ENCODE assay signal across 1 cellular context in the genomic region with DNA sequence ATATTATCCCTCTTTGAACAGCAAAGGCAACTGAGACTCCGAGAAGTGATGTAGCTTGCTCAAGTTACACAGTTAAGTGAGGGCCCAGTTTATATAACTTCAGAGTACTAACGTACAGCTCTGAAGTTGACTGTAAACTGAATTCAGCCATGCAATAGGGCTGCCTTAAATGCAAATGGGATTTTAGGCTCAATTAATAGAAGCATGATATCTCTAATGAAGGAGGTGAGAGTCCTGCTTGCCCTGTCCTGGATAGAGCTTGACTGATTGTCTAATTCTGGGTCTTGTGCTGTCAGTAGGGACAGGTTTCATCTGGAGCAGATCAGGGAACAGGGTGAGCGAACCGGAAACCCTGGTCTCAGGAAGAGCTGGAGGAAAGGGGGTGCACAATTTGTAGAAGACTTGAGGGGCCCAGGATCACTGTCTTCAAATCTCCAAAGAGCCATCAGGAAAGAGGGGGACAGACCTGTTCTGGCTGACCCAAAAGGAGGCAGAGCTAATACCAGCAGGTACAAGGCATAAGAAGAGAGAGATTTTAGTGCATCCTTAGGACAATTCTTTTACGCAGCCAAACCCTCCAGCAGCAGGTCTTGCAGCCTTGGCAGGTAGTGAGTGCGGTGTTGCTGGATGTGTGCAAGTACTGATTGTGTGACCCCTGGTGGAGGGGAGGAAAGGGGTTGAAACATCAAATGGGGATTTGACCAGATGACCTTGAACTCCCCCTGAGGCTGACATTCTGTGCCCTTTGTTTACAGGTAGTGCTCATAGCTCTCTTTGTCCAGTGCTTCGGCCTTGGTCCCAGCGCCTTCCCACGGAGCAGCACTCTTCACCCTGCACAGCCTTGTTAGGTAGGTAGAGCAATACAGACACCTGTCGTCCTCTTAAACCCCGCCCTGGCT.
TF ChIP-seq lines count a peak whose summit lies in the region.

No MANE protein-coding gene starts in this region.

TF ChIP-seq in HepG2, 621 proteins besides CTCF, POLR2A, EP300 and RAD21 (continued from another document and continues in another):
- TF ChIP-seq, protein P1, sequence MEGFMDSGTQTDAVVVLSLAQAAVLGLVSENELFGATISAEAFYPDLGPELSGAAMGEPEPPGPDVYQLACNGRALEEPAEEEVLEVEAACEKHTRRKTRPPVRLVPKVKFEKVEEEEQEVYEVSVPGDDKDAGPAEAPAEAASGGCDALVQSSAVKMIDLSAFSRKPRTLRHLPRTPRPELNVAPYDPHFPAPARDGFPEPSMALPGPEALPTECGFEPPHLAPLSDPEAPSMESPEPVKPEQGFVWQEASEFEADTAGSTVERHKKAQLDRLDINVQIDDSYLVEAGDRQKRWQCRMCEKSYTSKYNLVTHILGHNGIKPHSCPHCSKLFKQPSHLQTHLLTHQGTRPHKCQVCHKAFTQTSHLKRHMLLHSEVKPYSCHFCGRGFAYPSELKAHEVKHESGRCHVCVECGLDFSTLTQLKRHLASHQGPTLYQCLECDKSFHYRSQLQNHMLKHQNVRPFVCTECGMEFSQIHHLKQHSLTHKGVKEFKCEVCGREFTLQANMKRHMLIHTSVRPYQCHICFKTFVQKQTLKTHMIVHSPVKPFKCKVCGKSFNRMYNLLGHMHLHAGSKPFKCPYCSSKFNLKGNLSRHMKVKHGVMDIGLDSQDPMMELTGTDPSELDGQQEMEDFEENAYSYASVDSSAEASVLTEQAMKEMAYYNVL (CRISPR knock-in tag; IDR thresholded peaks at IDR 0.05; ENCODE audit: borderline replicate concordance), result no peak
- TF ChIP-seq ATF7-NPFF (CRISPR knock-in tag; IDR thresholded peaks at IDR 0.05; ENCODE audit: low read depth), result no peak
- no peak for TF ChIP-seq TCF7L2 (IDR thresholded peaks at IDR 0.05; ENCODE audit: low read depth, low read length)
- TF ChIP-seq, protein P2, sequence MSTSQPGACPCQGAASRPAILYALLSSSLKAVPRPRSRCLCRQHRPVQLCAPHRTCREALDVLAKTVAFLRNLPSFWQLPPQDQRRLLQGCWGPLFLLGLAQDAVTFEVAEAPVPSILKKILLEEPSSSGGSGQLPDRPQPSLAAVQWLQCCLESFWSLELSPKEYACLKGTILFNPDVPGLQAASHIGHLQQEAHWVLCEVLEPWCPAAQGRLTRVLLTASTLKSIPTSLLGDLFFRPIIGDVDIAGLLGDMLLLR (CRISPR knock-in tag; IDR thresholded peaks at IDR 0.05), result no peak
- TF ChIP-seq, protein P3, sequence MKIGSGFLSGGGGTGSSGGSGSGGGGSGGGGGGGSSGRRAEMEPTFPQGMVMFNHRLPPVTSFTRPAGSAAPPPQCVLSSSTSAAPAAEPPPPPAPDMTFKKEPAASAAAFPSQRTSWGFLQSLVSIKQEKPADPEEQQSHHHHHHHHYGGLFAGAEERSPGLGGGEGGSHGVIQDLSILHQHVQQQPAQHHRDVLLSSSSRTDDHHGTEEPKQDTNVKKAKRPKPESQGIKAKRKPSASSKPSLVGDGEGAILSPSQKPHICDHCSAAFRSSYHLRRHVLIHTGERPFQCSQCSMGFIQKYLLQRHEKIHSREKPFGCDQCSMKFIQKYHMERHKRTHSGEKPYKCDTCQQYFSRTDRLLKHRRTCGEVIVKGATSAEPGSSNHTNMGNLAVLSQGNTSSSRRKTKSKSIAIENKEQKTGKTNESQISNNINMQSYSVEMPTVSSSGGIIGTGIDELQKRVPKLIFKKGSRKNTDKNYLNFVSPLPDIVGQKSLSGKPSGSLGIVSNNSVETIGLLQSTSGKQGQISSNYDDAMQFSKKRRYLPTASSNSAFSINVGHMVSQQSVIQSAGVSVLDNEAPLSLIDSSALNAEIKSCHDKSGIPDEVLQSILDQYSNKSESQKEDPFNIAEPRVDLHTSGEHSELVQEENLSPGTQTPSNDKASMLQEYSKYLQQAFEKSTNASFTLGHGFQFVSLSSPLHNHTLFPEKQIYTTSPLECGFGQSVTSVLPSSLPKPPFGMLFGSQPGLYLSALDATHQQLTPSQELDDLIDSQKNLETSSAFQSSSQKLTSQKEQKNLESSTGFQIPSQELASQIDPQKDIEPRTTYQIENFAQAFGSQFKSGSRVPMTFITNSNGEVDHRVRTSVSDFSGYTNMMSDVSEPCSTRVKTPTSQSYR (CRISPR knock-in tag; IDR thresholded peaks at IDR 0.05; ENCODE audit: borderline replicate concordance), result peak; percentile 58; the same call in 1 of the 2 replicates
- no peak for TF ChIP-seq POLR2AphosphoS2 (IDR thresholded peaks at IDR 0.05; ENCODE audit: low read depth, low read length)
- TF ChIP-seq PCBP1 (IDR thresholded peaks at IDR 0.05; ENCODE audit: borderline replicate concordance, low read depth, low read length), result no peak
- no peak for TF ChIP-seq DNMT1 (CRISPR knock-in tag; IDR thresholded peaks at IDR 0.05)
- TF ChIP-seq ZNF207 (IDR thresholded peaks at IDR 0.05; ENCODE audit: borderline replicate concordance), result no peak
- TF ChIP-seq, protein P4, sequence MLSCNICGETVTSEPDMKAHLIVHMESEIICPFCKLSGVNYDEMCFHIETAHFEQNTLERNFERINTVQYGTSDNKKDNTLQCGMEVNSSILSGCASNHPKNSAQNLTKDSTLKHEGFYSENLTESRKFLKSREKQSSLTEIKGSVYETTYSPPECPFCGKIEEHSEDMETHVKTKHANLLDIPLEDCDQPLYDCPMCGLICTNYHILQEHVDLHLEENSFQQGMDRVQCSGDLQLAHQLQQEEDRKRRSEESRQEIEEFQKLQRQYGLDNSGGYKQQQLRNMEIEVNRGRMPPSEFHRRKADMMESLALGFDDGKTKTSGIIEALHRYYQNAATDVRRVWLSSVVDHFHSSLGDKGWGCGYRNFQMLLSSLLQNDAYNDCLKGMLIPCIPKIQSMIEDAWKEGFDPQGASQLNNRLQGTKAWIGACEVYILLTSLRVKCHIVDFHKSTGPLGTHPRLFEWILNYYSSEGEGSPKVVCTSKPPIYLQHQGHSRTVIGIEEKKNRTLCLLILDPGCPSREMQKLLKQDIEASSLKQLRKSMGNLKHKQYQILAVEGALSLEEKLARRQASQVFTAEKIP (CRISPR knock-in tag; IDR thresholded peaks at IDR 0.05; ENCODE audit: borderline replicate concordance), result no peak
- no peak for TF ChIP-seq NFIB (CRISPR knock-in tag; IDR thresholded peaks at IDR 0.05; ENCODE audit: borderline replicate concordance)
- TF ChIP-seq SMC3 (IDR thresholded peaks at IDR 0.05; ENCODE audit: low read length), result peak; percentile 39; the same call in 1 of the 2 replicates
- TF ChIP-seq ATF7 (IDR thresholded peaks at IDR 0.05), result no peak
- peak; percentile 80 for TF ChIP-seq ATF7 (CRISPR knock-in tag; IDR thresholded peaks at IDR 0.05)
- TF ChIP-seq, protein P5, sequence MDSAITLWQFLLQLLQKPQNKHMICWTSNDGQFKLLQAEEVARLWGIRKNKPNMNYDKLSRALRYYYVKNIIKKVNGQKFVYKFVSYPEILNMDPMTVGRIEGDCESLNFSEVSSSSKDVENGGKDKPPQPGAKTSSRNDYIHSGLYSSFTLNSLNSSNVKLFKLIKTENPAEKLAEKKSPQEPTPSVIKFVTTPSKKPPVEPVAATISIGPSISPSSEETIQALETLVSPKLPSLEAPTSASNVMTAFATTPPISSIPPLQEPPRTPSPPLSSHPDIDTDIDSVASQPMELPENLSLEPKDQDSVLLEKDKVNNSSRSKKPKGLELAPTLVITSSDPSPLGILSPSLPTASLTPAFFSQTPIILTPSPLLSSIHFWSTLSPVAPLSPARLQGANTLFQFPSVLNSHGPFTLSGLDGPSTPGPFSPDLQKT (CRISPR knock-in tag; IDR thresholded peaks at IDR 0.05; ENCODE audit: borderline replicate concordance), result no peak
- no peak for TF ChIP-seq SATB2 (CRISPR knock-in tag; IDR thresholded peaks at IDR 0.05)
- TF ChIP-seq ZNF615 (CRISPR knock-in tag; IDR thresholded peaks at IDR 0.05; ENCODE audit: borderline replicate concordance), result no peak
- peak; percentile 67; the same call in 1 of the 2 replicates for TF ChIP-seq GFI1 (CRISPR knock-in tag; IDR thresholded peaks at IDR 0.05; ENCODE audit: borderline replicate concordance)
- no peak for TF ChIP-seq SMARCE1 (IDR thresholded peaks at IDR 0.05; ENCODE audit: borderline replicate concordance)
- TF ChIP-seq PRPF4 (IDR thresholded peaks at IDR 0.05; ENCODE audit: low read depth, low read length, poor library complexity, severe bottlenecking), result no peak
- no peak for TF ChIP-seq GATA4 (IDR thresholded peaks at IDR 0.05; ENCODE audit: borderline replicate concordance, low read depth)
- TF ChIP-seq, protein P6, sequence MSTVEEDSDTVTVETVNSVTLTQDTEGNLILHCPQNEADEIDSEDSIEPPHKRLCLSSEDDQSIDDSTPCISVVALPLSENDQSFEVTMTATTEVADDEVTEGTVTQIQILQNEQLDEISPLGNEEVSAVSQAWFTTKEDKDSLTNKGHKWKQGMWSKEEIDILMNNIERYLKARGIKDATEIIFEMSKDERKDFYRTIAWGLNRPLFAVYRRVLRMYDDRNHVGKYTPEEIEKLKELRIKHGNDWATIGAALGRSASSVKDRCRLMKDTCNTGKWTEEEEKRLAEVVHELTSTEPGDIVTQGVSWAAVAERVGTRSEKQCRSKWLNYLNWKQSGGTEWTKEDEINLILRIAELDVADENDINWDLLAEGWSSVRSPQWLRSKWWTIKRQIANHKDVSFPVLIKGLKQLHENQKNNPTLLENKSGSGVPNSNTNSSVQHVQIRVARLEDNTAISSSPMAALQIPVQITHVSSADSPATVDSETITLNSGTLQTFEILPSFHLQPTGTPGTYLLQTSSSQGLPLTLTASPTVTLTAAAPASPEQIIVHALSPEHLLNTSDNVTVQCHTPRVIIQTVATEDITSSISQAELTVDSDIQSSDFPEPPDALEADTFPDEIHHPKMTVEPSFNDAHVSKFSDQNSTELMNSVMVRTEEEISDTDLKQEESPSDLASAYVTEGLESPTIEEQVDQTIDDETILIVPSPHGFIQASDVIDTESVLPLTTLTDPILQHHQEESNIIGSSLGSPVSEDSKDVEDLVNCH (CRISPR knock-in tag; IDR thresholded peaks at IDR 0.05), result no peak
- TF ChIP-seq ESRRA (CRISPR knock-in tag; IDR thresholded peaks at IDR 0.05; ENCODE audit: low read depth), result peak; percentile 99
- no peak for TF ChIP-seq ZZZ3 (CRISPR knock-in tag; IDR thresholded peaks at IDR 0.05; ENCODE audit: borderline replicate concordance)
- TF ChIP-seq STAT5B (CRISPR knock-in tag; IDR thresholded peaks at IDR 0.05), result no peak
- peak; percentile 37; the same call in 1 of the 2 replicates for TF ChIP-seq ZSCAN25 (CRISPR knock-in tag; IDR thresholded peaks at IDR 0.05)
- no peak for TF ChIP-seq SP4 (CRISPR knock-in tag; IDR thresholded peaks at IDR 0.05)
- peak; percentile 79 for TF ChIP-seq TCF7 (IDR thresholded peaks at IDR 0.05; ENCODE audit: low read depth)
- no peak for TF ChIP-seq SMYD3 (CRISPR knock-in tag; IDR thresholded peaks at IDR 0.05)
- no peak for TF ChIP-seq ZNF737 (CRISPR knock-in tag; IDR thresholded peaks at IDR 0.05; ENCODE audit: borderline replicate concordance)
- TF ChIP-seq KDM4B (CRISPR knock-in tag; IDR thresholded peaks at IDR 0.05), result no peak
- TF ChIP-seq, protein P7, sequence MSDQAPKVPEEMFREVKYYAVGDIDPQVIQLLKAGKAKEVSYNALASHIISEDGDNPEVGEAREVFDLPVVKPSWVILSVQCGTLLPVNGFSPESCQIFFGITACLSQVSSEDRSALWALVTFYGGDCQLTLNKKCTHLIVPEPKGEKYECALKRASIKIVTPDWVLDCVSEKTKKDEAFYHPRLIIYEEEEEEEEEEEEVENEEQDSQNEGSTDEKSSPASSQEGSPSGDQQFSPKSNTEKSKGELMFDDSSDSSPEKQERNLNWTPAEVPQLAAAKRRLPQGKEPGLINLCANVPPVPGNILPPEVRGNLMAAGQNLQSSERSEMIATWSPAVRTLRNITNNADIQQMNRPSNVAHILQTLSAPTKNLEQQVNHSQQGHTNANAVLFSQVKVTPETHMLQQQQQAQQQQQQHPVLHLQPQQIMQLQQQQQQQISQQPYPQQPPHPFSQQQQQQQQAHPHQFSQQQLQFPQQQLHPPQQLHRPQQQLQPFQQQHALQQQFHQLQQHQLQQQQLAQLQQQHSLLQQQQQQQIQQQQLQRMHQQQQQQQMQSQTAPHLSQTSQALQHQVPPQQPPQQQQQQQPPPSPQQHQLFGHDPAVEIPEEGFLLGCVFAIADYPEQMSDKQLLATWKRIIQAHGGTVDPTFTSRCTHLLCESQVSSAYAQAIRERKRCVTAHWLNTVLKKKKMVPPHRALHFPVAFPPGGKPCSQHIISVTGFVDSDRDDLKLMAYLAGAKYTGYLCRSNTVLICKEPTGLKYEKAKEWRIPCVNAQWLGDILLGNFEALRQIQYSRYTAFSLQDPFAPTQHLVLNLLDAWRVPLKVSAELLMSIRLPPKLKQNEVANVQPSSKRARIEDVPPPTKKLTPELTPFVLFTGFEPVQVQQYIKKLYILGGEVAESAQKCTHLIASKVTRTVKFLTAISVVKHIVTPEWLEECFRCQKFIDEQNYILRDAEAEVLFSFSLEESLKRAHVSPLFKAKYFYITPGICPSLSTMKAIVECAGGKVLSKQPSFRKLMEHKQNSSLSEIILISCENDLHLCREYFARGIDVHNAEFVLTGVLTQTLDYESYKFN (CRISPR knock-in tag; conservative IDR thresholded peaks at IDR 0.05), result peak; percentile 70
- peak; percentile 55 for TF ChIP-seq GATAD2A (CRISPR knock-in tag; IDR thresholded peaks at IDR 0.05)
- no peak for TF ChIP-seq ZIK1 (CRISPR knock-in tag; IDR thresholded peaks at IDR 0.05; ENCODE audit: borderline replicate concordance, low read depth)
- TF ChIP-seq CBX5 (CRISPR knock-in tag; IDR thresholded peaks at IDR 0.05; ENCODE audit: borderline replicate concordance), result no peak; the same call in 1 of the 2 replicates
- peak; percentile 7; the same call in 1 of the 2 replicates for TF ChIP-seq CHD4 (IDR thresholded peaks at IDR 0.05; ENCODE audit: borderline replicate concordance, low read length)
- TF ChIP-seq, protein P8, sequence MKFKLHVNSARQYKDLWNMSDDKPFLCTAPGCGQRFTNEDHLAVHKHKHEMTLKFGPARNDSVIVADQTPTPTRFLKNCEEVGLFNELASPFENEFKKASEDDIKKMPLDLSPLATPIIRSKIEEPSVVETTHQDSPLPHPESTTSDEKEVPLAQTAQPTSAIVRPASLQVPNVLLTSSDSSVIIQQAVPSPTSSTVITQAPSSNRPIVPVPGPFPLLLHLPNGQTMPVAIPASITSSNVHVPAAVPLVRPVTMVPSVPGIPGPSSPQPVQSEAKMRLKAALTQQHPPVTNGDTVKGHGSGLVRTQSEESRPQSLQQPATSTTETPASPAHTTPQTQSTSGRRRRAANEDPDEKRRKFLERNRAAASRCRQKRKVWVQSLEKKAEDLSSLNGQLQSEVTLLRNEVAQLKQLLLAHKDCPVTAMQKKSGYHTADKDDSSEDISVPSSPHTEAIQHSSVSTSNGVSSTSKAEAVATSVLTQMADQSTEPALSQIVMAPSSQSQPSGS (CRISPR knock-in tag; IDR thresholded peaks at IDR 0.05), result peak; percentile 56; the same call in 1 of the 2 replicates
- TF ChIP-seq RFXAP (CRISPR knock-in tag; IDR thresholded peaks at IDR 0.05; ENCODE audit: borderline replicate concordance), result no peak
- TF ChIP-seq ZNF496 (CRISPR knock-in tag; IDR thresholded peaks at IDR 0.05; ENCODE audit: insufficient replicate concordance), result no peak
- TF ChIP-seq, protein P9, sequence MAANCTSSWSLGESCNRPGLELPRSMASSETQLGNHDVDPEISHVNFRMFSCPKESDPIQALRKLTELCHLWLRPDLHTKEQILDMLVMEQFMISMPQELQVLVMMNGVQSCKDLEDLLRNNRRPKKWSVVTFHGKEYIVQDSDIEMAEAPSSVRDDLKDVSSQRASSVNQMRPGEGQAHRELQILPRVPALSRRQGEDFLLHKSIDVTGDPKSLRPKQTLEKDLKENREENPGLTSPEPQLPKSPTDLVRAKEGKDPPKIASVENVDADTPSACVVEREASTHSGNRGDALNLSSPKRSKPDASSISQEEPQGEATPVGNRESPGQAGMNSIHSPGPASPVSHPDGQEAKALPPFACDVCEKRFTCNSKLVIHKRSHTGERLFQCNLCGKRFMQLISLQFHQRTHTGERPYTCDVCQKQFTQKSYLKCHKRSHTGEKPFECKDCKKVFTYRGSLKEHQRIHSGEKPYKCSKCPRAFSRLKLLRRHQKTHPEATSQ (CRISPR knock-in tag; IDR thresholded peaks at IDR 0.05; ENCODE audit: borderline replicate concordance), result no peak; the same call in 1 of the 2 replicates
- TF ChIP-seq ZNF230 (CRISPR knock-in tag; IDR thresholded peaks at IDR 0.05), result no peak
- TF ChIP-seq AGO1 (IDR thresholded peaks at IDR 0.05; ENCODE audit: low read depth, low read length, poor library complexity, severe bottlenecking), result no peak
